1 cellular context compared by ENCODE assay signal in genomic region chr18:9609190-9609589, GRCh38.
TF ChIP-seq lines count a peak whose summit lies in the region.

No MANE protein-coding gene starts in this region.

TF ChIP-seq in K562, 482 proteins besides CTCF, POLR2A, EP300 and RAD21:
- TF ChIP-seq RCOR1 (IDR thresholded peaks at IDR 0.05; ENCODE audit: borderline replicate concordance in 1 of 2, low read depth in 2 of 2, low read length in 2 of 2): peak in 1 of 2 experiments; percentile 67; a peak in 1 of 4 replicates
- no peak for TF ChIP-seq FOXJ3 (CRISPR knock-in tag; IDR thresholded peaks at IDR 0.05)
- TF ChIP-seq L3MBTL2 (IDR thresholded peaks at IDR 0.05): 0 out of 2 replicates have a peak, but pooled peaks have one; percentile 9
- TF ChIP-seq MXI1 (IDR thresholded peaks at IDR 0.05; ENCODE audit: low read depth, low read length): 0 out of 2 replicates have a peak, but pooled peaks have one; percentile 23
- TF ChIP-seq FOXK2 (conservative IDR thresholded peaks at IDR 0.05 in 1 of 2, IDR thresholded peaks at IDR 0.05 in 1 of 2; ENCODE audit: low read depth in 2 of 2): 0 out of 4 replicates have a peak, but pooled peaks of 1 of the 2 experiments have one; percentile 8
- TF ChIP-seq ARID4B (CRISPR knock-in tag; IDR thresholded peaks at IDR 0.05): no peak
- 0 out of 2 replicates have a peak, but pooled peaks have one; percentile 25 for TF ChIP-seq DNMT1 (IDR thresholded peaks at IDR 0.05)
- no peak for TF ChIP-seq SMAD2 (IDR thresholded peaks at IDR 0.05; ENCODE audit: low read depth, low read length)
- peak; percentile 53; the same call in 1 of the 2 replicates for TF ChIP-seq ZBTB2 (IDR thresholded peaks at IDR 0.05)
- no peak for TF ChIP-seq MAFK (IDR thresholded peaks at IDR 0.05; ENCODE audit: low read length)
- peak; percentile 32; the same call in 1 of the 2 replicates for TF ChIP-seq NBN (IDR thresholded peaks at IDR 0.05; ENCODE audit: low read depth)
- TF ChIP-seq SMARCA4 (IDR thresholded peaks at IDR 0.05): peak; percentile 30; the same call in 1 of the 2 replicates
- peak; percentile 86; the same call in 1 of the 2 replicates for TF ChIP-seq HMBOX1 (IDR thresholded peaks at IDR 0.05)
- TF ChIP-seq FOXA1 (IDR thresholded peaks at IDR 0.05; ENCODE audit: borderline replicate concordance): no peak
- TF ChIP-seq ESRRB (CRISPR knock-in tag; IDR thresholded peaks at IDR 0.05; ENCODE audit: borderline replicate concordance): no peak
- TF ChIP-seq NELFE (IDR thresholded peaks at IDR 0.05; ENCODE audit: insufficient read depth, insufficient read length): no peak
- no peak for TF ChIP-seq ASH1L (IDR thresholded peaks at IDR 0.05; ENCODE audit: borderline replicate concordance, low read depth, partially characterized antibody)
- peak; percentile 10 for TF ChIP-seq CCNT2 (IDR thresholded peaks at IDR 0.05; ENCODE audit: borderline replicate concordance, extremely low read depth, insufficient read length, low read depth, low read length)
- no peak for TF ChIP-seq ZNF398 (CRISPR knock-in tag; IDR thresholded peaks at IDR 0.05)
- no peak for TF ChIP-seq NR0B1 (IDR thresholded peaks at IDR 0.05; ENCODE audit: partially characterized antibody)
- TF ChIP-seq DPF2 (IDR thresholded peaks at IDR 0.05): peak; percentile 59
- 0 out of 2 replicates have a peak, but pooled peaks have one; percentile 60 for TF ChIP-seq PREB (CRISPR knock-in tag; IDR thresholded peaks at IDR 0.05)
- 0 out of 2 replicates have a peak, but pooled peaks have one; percentile 9 for TF ChIP-seq CREM (IDR thresholded peaks at IDR 0.05; ENCODE audit: low read depth)
- no peak for TF ChIP-seq ZNF561 (CRISPR knock-in tag; conservative IDR thresholded peaks at IDR 0.05)
- no peak for TF ChIP-seq BCL6 (CRISPR knock-in tag; IDR thresholded peaks at IDR 0.05)
- no peak for TF ChIP-seq ZFPM2 (CRISPR knock-in tag; IDR thresholded peaks at IDR 0.05)
- TF ChIP-seq ETV1 (tag; conservative IDR thresholded peaks at IDR 0.05; ENCODE audit: low read depth): peak; percentile 83
- TF ChIP-seq ZNF592 (IDR thresholded peaks at IDR 0.05): peak; percentile 39; the same call in 1 of the 2 replicates
- TF ChIP-seq SRSF3 (IDR thresholded peaks at IDR 0.05; ENCODE audit: insufficient read depth, low read length): no peak
- TF ChIP-seq FOXP1 (CRISPR knock-in tag; IDR thresholded peaks at IDR 0.05): no peak
- TF ChIP-seq YY1 (IDR thresholded peaks at IDR 0.05; ENCODE audit: borderline replicate concordance in 1 of 3, control insufficient read depth in 1 of 3, extremely low read depth in 1 of 3, insufficient read depth in 3 of 3, insufficient read length in 1 of 3, insufficient replicate concordance in 2 of 3, low read depth in 1 of 3, low read length in 2 of 3): peak in 1 of 3 experiments; percentile 24
- TF ChIP-seq SMARCE1 (IDR thresholded peaks at IDR 0.05): 0 out of 2 replicates have a peak, but pooled peaks have one; percentile 48
- no peak for TF ChIP-seq HBP1 (CRISPR knock-in tag; IDR thresholded peaks at IDR 0.05)
- TF ChIP-seq MTA3 (IDR thresholded peaks at IDR 0.05; ENCODE audit: borderline replicate concordance): 0 out of 2 replicates have a peak, but pooled peaks have one; percentile 39
- no peak for TF ChIP-seq POU5F1 (IDR thresholded peaks at IDR 0.05; ENCODE audit: borderline replicate concordance, low read depth, low read length, partially characterized antibody)
- TF ChIP-seq EHMT2 (IDR thresholded peaks at IDR 0.05): 0 out of 2 replicates have a peak, but pooled peaks have one; percentile 50
- TF ChIP-seq LCOR (CRISPR knock-in tag; IDR thresholded peaks at IDR 0.05): no peak
- TF ChIP-seq ZNF583 (CRISPR knock-in tag; IDR thresholded peaks at IDR 0.05): no peak
- peak; percentile 69; the same call in 1 of the 2 replicates for TF ChIP-seq ETV5 (CRISPR knock-in tag; IDR thresholded peaks at IDR 0.05; ENCODE audit: low read depth)
- no peak for TF ChIP-seq HCFC1 (IDR thresholded peaks at IDR 0.05; ENCODE audit: low read depth, low read length)
- no peak for TF ChIP-seq TAF15 (IDR thresholded peaks at IDR 0.05; ENCODE audit: low read depth, low read length)
